Comparison of ENCODE assay signal across 18 cellular contexts in the genomic region with DNA sequence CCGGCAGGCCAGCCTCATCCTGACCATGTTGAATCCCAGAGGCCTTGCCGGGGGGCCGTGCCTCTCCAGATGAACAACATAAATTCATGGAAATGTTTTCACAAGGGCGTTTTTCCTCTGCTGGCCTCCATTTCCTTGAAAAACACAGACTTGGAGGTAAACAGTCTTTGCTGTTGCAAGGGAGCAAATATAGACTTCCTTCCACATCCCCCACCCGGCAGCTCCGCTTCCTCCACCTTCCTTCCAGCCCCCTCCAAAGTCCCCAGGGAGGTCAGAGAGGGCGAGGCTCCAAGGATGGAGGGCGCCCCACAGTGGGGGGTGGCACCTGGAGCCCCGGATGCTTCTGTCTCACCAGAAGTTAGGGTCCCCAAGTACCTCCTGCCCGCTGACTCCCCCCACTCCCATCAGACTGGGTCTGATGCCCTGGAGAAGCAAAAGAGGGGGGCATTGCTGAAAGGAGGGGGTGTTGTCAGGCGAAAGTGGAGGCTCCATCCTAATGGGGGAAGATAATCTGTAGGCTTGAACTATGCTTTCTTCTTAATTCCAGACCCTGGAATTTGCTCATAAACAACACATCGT.
"Had no signal": no experiment of that assay in that cellular context is flagged by ENCODE, and none has a peak within 500 bp of the region (broad histone marks: within the 10 kb centered on the region; RNA-seq: fewer than 3 reads in every experiment).

No MANE protein-coding gene starts in this region.

- DNase-seq: activated CD4-positive, alpha-beta T cell treated with anti-CD3 and anti-CD28 coated beads for 1 hour; activated CD4-positive, alpha-beta T cell treated with anti-CD3 and anti-CD28 coated beads, Interleukin-2, amount 50 U/mL, for 1 hour; activated naive CD4-positive, alpha-beta T cell; activated T-cell treated with anti-CD3 and anti-CD28 coated beads, Interleukin-2, amount 50 U/mL, for 1 hour; adrenal gland; colonic mucosa; immature natural killer cell; nephron progenitor cell; nucleus accumbens; stimulated activated CD4-positive, alpha-beta T cell treated with anti-CD3 and anti-CD28 coated beads, Interleukin-4, amount 100 ng/mL, for 4 hours; T-cell; tibial artery; WERI-Rb-1 had no signal

- H3K4me3 ChIP-seq: adrenal gland, breast epithelium, colonic mucosa, hepatocyte, left lung, tibial artery had no signal

- H3K9ac ChIP-seq: parathyroid adenoma had no signal

- H3K27ac ChIP-seq: adrenal gland, breast epithelium, colonic mucosa, epithelial cell of prostate, hepatocyte, parathyroid adenoma, tibial artery, WERI-Rb-1 had no signal

- H3K4me1 ChIP-seq: adrenal gland, breast epithelium, colonic mucosa, tibial artery had no signal

- H3K36me3 ChIP-seq: adrenal gland, breast epithelium, colonic mucosa, left lung, tibial artery, WERI-Rb-1 had no signal

- H3K4me2 ChIP-seq: hepatocyte had no signal

- H3K27me3 ChIP-seq: adrenal gland, breast epithelium, colonic mucosa, hepatocyte, left lung, tibial artery had no signal

- ATAC-seq: left lung had no signal

- H3K9me3 ChIP-seq: adrenal gland, breast epithelium, colonic mucosa, tibial artery had no signal
